In genomic region chr2:6864251-6864758, GRCh38 we compare ENCODE assay signal across 11 cellular contexts. TPM values are rescaled to one million over a fixed set of nuclear protein-coding genes. Genes with fewer than 3 reads are reported as not detected.
DNase-seq lines count a peak whose midpoint lies in the region; FAIRE-seq and TF ChIP-seq lines count a peak whose summit lies in the region.
"Had no signal": no experiment of that assay in that cellular context is flagged by ENCODE, and none has a peak within 500 bp of the region (broad histone marks: within the 10 kb centered on the region; RNA-seq: fewer than 3 reads in every experiment).

No MANE protein-coding gene starts in this region.

- no peak for DNase-seq in activated CD4-positive, alpha-beta T cell treated with anti-CD3 and anti-CD28 coated beads, Interleukin-2, amount 10 ng/mL, durations not matched to agents 7 days and 5 days
- DNase-seq in activated CD4-positive, alpha-beta T cell treated with anti-CD3 and anti-CD28 coated beads, Interleukin-2, amount 50 U/mL, for 4 hours = no peak
- DNase-seq in hepatocyte (ENCODE audit: low spot score) = no peak
- DNase-seq in spleen = no peak
- no peak for DNase-seq in SHP77 treated with DMSO at 0.1 percent for 48 hours (lab: John Stamatoyannopoulos, UW)
- DNase-seq in RCC 7860 (ENCODE audit: low spot score) = no peak
- DNase-seq in NCI-H510A (lab: John Stamatoyannopoulos, UW) = no peak
- DNase-seq: NCI-H2081 treated with DMSO at 0.1 percent for 48 hours, SIG-M5 had no signal

- peaks cover 27% of the 10 kb centered on the region for H3K9me3 Mint-ChIP-seq in activated CD4-positive, alpha-beta T cell treated with anti-CD3 and anti-CD28 coated beads, Interleukin-2, amount 10 ng/mL, durations not matched to agents 7 days and 5 days

- H3K4me3 Mint-ChIP-seq in activated CD4-positive, alpha-beta T cell treated with anti-CD3 and anti-CD28 coated beads, Interleukin-2, amount 10 ng/mL, durations not matched to agents 7 days and 5 days = peak overlapping the region; percentile 94

- no peak overlapping the region for H2AFZ ChIP-seq in SU-DHL-6 (ENCODE audit: low read depth, low read length, severe bottlenecking)
- H2AFZ ChIP-seq in hepatocyte = no peak overlapping the region

- H3K36me3 Mint-ChIP-seq in activated CD4-positive, alpha-beta T cell treated with anti-CD3 and anti-CD28 coated beads, Interleukin-2, amount 10 ng/mL, durations not matched to agents 7 days and 5 days (ENCODE audit: low read depth) = peaks cover 68% of the 10 kb centered on the region

- H3K4me1 Mint-ChIP-seq in activated CD4-positive, alpha-beta T cell treated with anti-CD3 and anti-CD28 coated beads, Interleukin-2, amount 10 ng/mL, durations not matched to agents 7 days and 5 days = peaks cover 75% of the 10 kb centered on the region

- no peaks in the 10 kb centered on the region for H3K27me3 Mint-ChIP-seq in activated CD4-positive, alpha-beta T cell treated with anti-CD3 and anti-CD28 coated beads, Interleukin-2, amount 10 ng/mL, durations not matched to agents 7 days and 5 days

- H3F3A ChIP-seq in SU-DHL-6 (ENCODE audit: insufficient read depth) = peaks cover 9% of the 10 kb centered on the region; the same call in 1 of the 2 replicates

- H4K20me1 ChIP-seq in SU-DHL-6 (ENCODE audit: low read depth, low read length) (no peaks in the 10 kb centered on the region), hepatocyte (ENCODE audit: insufficient read depth, poor library complexity, severe bottlenecking) (no peaks in the 10 kb centered on the region)

- 68% methylated on average over 8 of the region's 8 CpGs for WGBS in hepatocyte (ENCODE audit: low lambda C conversion rate, missing lambda C conversion rate)
- 55 to 66% (median 59%) methylated on average over 8 of the region's 8 CpGs for WGBS in spleen, 5 donors

- H3K36me3 ChIP-seq in SU-DHL-6 (ENCODE audit: low read length) = no peaks in the 10 kb centered on the region; the same call in 1 of the 2 replicates
- no peaks in the 10 kb centered on the region for H3K36me3 ChIP-seq in hepatocyte (replicated peaks; ENCODE audit: insufficient read depth, low read depth)
- H3K36me3 ChIP-seq in spleen = peaks cover 5 to 41% (median 24%) of the 10 kb centered on the region in 6 donors

- FAIRE-seq in RCC 7860 (lab: Jason Lieb, UNC) = no peak
- FAIRE-seq: G401.6 had no signal

- H3K4me3 ChIP-seq in SU-DHL-6 (ENCODE audit: insufficient read depth, low read length, poor library complexity, severe bottlenecking) (peak overlapping the region; percentile 52), hepatocyte (no peak overlapping the region), spleen (peak overlapping the region in 6 of 8 donors; percentile 68 to 96 (median 90))

- intact Hi-C loops in spleen (cut with DNase I; ENCODE audit: low total_unique reads) = no loop called here

- TF ChIP-seq CTCF in SU-DHL-6 (IDR thresholded peaks at IDR 0.05; ENCODE audit: insufficient read depth, low read length, poor library complexity, severe bottlenecking) (no peak), hepatocyte (IDR thresholded peaks at IDR 0.05; ENCODE audit: poor library complexity) (no peak), spleen (IDR thresholded peaks at IDR 0.05 in 8 of 11, conservative IDR thresholded peaks at IDR 0.05 in 3 of 11) (no peak)

- no peak for TF ChIP-seq POLR2A in spleen (IDR thresholded peaks at IDR 0.05)

- H3K27ac ChIP-seq in SU-DHL-6 (ENCODE audit: low read depth, low read length) = no peak overlapping the region
- no peak overlapping the region for H3K27ac ChIP-seq in hepatocyte
- peak overlapping the region in 5 of 8 donors; percentile 87 to 94 (median 91) for H3K27ac ChIP-seq in spleen

- H3K27ac Mint-ChIP-seq in activated CD4-positive, alpha-beta T cell treated with anti-CD3 and anti-CD28 coated beads, Interleukin-2, amount 10 ng/mL, durations not matched to agents 7 days and 5 days = peak overlapping the region; percentile 96

- POLR2A ChIA-PET in activated CD4-positive, alpha-beta T cell treated with anti-CD3 and anti-CD28 coated beads, Interleukin-2, amount 10 ng/mL, durations not matched to agents 7 days and 5 days (lab: Charles Lee) = interaction anchor here (1.6 to 6.1 kb wide), 2 partner anchors 14 to 45 kb away, joined by 7 to 69 read pairs; partner anchors contain the start of gene RSAD2

- H3K9ac ChIP-seq in SU-DHL-6 (ENCODE audit: low read length) = peak overlapping the region; percentile 57

- no peaks in the 10 kb centered on the region for H3K79me2 ChIP-seq in SU-DHL-6 (ENCODE audit: insufficient read depth, low read length)
- H3K79me2 ChIP-seq in hepatocyte = no peaks in the 10 kb centered on the region

- H3K4me1 ChIP-seq in hepatocyte (ENCODE audit: insufficient read depth) = peaks cover 6% of the 10 kb centered on the region
- peaks cover 9 to 37% (median 28%) of the 10 kb centered on the region in 6 donors for H3K4me1 ChIP-seq in spleen

- no peaks in the 10 kb centered on the region for H3K9me2 ChIP-seq in SU-DHL-6 (replicated peaks; ENCODE audit: insufficient read depth, low read length)
- no peaks in the 10 kb centered on the region for H3K9me2 ChIP-seq in hepatocyte (replicated peaks; ENCODE audit: insufficient read depth)

- H3K4me2 ChIP-seq in SU-DHL-6 (ENCODE audit: low read depth, low read length, poor library complexity, severe bottlenecking) (peak overlapping the region; percentile 59), hepatocyte (peak overlapping the region; percentile 93)

- CTCF ChIA-PET in activated CD4-positive, alpha-beta T cell treated with anti-CD3 and anti-CD28 coated beads, Interleukin-2, amount 10 ng/mL, durations not matched to agents 7 days and 5 days (lab: Charles Lee) = interaction anchor here (1.0 to 8.4 kb wide), 4 partner anchors 13 to 50 kb away, joined by 3 to 58 read pairs (median 4); partner anchors contain the start of gene RSAD2

- peaks cover 1% of the 10 kb centered on the region; the same call in 1 of the 2 replicates for H3K9me3 ChIP-seq in SU-DHL-6 (ENCODE audit: insufficient read depth, low read length)
- no peaks in the 10 kb centered on the region for H3K9me3 ChIP-seq in hepatocyte (ENCODE audit: low read depth)
- H3K9me3 ChIP-seq in spleen = peaks cover 0 to 23% (median 15%) of the 10 kb centered on the region in 8 donors

- H3K27me3 ChIP-seq in SU-DHL-6 (ENCODE audit: low read length) (no peaks in the 10 kb centered on the region), hepatocyte (no peaks in the 10 kb centered on the region), spleen (replicated peaks in 1 of 7) (no peaks in the 10 kb centered on the region)

RNA-seq across cellular contexts. Expression of gene CMPK2, which starts 1.4 kb away (rescaled TPM):
- total RNA-seq in activated CD4-positive, alpha-beta T cell treated with anti-CD3 and anti-CD28 coated beads, Interleukin-2, amount 10 ng/mL, durations not matched to agents 7 days and 5 days = 10 to 100 TPM; 94.3 to 96.0 TPM
- total RNA-seq in hepatocyte (5.4 and 7.0 TPM in 2 replicates), spleen (10 to 100 TPM in 4 of 7 donors, 1 to 10 TPM in 3; 6.7 to 18.8 (median 12.0) TPM)
- polyA plus RNA-seq in hepatocyte (2.6 and 4.1 TPM in 2 replicates), spleen (1 to 10 TPM; 2.5 to 8.0 (median 4.4) TPM)

RNA-seq across cellular contexts. Expression of gene RSAD2, which starts 13.3 kb away (rescaled TPM):
- 100 to 1,000 TPM; 100 to 101 TPM for total RNA-seq in activated CD4-positive, alpha-beta T cell treated with anti-CD3 and anti-CD28 coated beads, Interleukin-2, amount 10 ng/mL, durations not matched to agents 7 days and 5 days
- total RNA-seq in hepatocyte = 1.3 and 1.6 TPM in 2 replicates
- 1.1 and 2.9 TPM in 2 replicates for polyA plus RNA-seq in hepatocyte
- total RNA-seq in spleen = 10 to 100 TPM in 5 of 7 donors, 1 to 10 TPM in 2; 6.2 to 18.6 (median 12.0) TPM
- polyA plus RNA-seq in spleen = 1 to 10 TPM; 2.1 to 4.7 (median 3.1) TPM

RNA-seq across cellular contexts. Expression of gene RNF144A, which starts 52.9 kb away (rescaled TPM):
- 100 to 1,000 TPM in 1 of 2 experiments, 10 to 100 TPM in 1; 89.6 to 101 TPM for total RNA-seq in activated CD4-positive, alpha-beta T cell treated with anti-CD3 and anti-CD28 coated beads, Interleukin-2, amount 10 ng/mL, durations not matched to agents 7 days and 5 days
- total RNA-seq in hepatocyte = 8.3 and 10.1 TPM in 2 replicates
- polyA plus RNA-seq in hepatocyte = 3.4 and 5.4 TPM in 2 replicates
- total RNA-seq in spleen = 10 to 100 TPM; 42.5 to 86.6 (median 67.1) TPM
- 10 to 100 TPM in 1 of 3 donors, 1 to 10 TPM in 2; 3.8 to 12.5 (median 5.2) TPM for polyA plus RNA-seq in spleen

Comparison
In these comparisons a context has a peak if more than half of its experiments do, and no peak if none do; other contexts are left out.
1. H3K27ac ChIP-seq: peak in spleen (5 of 8); none in SU-DHL-6 (single experiment) and hepatocyte (single experiment).
2. RNA of gene CMPK2, which starts 1.4 kb away (total RNA-seq): 94.3 to 96.0 TPM in activated CD4-positive, alpha-beta T cell treated with anti-CD3 and anti-CD28 coated beads, Interleukin-2, amount 10 ng/mL, durations not matched to agents 7 days and 5 days; 6.7 to 18.8 TPM in spleen and 5.4 to 7.0 TPM in hepatocyte; every median in the first group is over 4 times any median in the second.
3. RNA of gene RSAD2, which starts 13.3 kb away (total RNA-seq): 100 to 101 TPM in activated CD4-positive, alpha-beta T cell treated with anti-CD3 and anti-CD28 coated beads, Interleukin-2, amount 10 ng/mL, durations not matched to agents 7 days and 5 days; 6.2 to 18.6 TPM in spleen and 1.3 to 1.6 TPM in hepatocyte; every median in the first group is over 4 times any median in the second.